In the genomic region with DNA sequence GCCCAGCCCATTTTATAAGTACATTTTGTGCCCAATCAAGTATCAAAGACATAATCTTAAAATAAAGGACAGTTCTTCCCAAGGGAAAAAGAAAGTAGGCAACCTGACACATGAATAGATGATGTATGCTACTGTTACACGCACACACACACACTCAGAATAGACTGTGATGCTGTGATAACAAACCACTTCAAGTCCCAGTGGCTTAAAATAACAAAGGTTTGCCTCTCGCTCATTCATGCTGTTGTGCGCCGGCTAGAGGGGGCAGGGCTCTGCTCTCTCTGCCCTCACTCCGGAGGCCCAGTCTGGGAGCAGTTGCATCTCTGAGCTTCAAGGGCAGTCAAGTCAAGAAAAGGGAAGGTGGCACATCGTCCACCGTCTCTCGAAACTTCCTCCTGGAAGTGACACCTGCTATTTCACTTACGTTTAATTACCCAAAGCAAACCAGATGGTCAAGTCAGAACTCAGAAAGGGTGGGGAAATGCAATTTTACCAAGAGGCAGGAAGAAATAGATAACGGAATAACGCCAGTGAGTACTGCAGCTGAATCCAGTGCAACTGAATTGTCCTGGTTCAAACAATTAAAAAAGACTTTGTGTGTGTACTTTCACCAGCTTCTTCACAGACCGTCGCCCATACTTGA, we compare ENCODE assay signal across 8 cellular contexts. TPM values are rescaled to one million over a fixed set of nuclear protein-coding genes. Genes with fewer than 3 reads are reported as not detected.
DNase-seq lines count a peak whose midpoint lies in the region; ATAC-seq and TF ChIP-seq lines count a peak whose summit lies in the region.

No MANE protein-coding gene starts in this region.

- H3K27me3 ChIP-seq in BE2C (no peaks in the 10 kb centered on the region), colonic mucosa (no peaks in the 10 kb centered on the region)
- no peaks in the 10 kb centered on the region for H3K27me3 ChIP-seq in CD4-positive, alpha-beta memory T cell (ENCODE audit: insufficient read depth, low read length)

- intact Hi-C loops in colonic mucosa (cut with DNase I): no loop called here
- intact Hi-C loops in CD4-positive, alpha-beta memory T cell (cut with micrococcal nuclease): no loop called here

- no peak overlapping the region for H3K4me3 ChIP-seq in BE2C (ENCODE audit: low read depth, low read length)
- H3K4me3 ChIP-seq in colonic mucosa: no peak overlapping the region
- H3K4me3 ChIP-seq in CD4-positive, alpha-beta memory T cell (ENCODE audit: low read length in 2 of 2): no peak overlapping the region

- no peaks in the 10 kb centered on the region for H3K9me3 Mint-ChIP-seq in natural killer cell treated with Interleukin-12 subunit alpha and Interleukin-12 subunit beta and Interleukin-15 and Interleukin-18, amount 100 ng/mL, for 72 hours
- no peaks in the 10 kb centered on the region for H3K9me3 Mint-ChIP-seq in CD4-positive, alpha-beta memory T cell

- CTCF ChIA-PET in CD4-positive, alpha-beta memory T cell (lab: Charles Lee; ENCODE audit: partially characterized antibody): interaction anchor here (0.6 to 1.8 kb wide), 2 partner anchors 20 to 28 kb away, joined by 3 to 8 read pairs; no protein-coding TSS in a partner anchor

- H3K9ac ChIP-seq in colonic mucosa (ENCODE audit: low read depth in 2 of 2, low read length in 2 of 2): no peak overlapping the region

- POLR2A ChIA-PET in CD4-positive, alpha-beta memory T cell (lab: Charles Lee; ENCODE audit: partially characterized antibody): no interaction called here

- peaks cover 14 to 16% of the 10 kb centered on the region in 2 donors for H3K4me1 Mint-ChIP-seq in natural killer cell treated with Interleukin-12 subunit alpha and Interleukin-12 subunit beta and Interleukin-15 and Interleukin-18, amount 100 ng/mL, for 72 hours (ENCODE audit: low read depth in 2 of 2)
- peaks cover 0 to 12% (median 5%) of the 10 kb centered on the region in 4 donors for H3K4me1 Mint-ChIP-seq in CD4-positive, alpha-beta memory T cell

- peak overlapping the region; percentile 42 for H3K27ac ChIP-seq in colonic mucosa
- H3K27ac ChIP-seq in CD4-positive, alpha-beta memory T cell (ENCODE audit: low read depth, low read length): no peak overlapping the region

- H3K27me3 Mint-ChIP-seq in natural killer cell treated with Interleukin-12 subunit alpha and Interleukin-12 subunit beta and Interleukin-15 and Interleukin-18, amount 100 ng/mL, for 72 hours: peaks cover 0 to 8% of the 10 kb centered on the region in 2 donors
- peaks cover 0 to 6% of the 10 kb centered on the region in 2 donors for H3K27me3 Mint-ChIP-seq in CD4-positive, alpha-beta memory T cell

- H3K4me3 Mint-ChIP-seq in natural killer cell treated with Interleukin-12 subunit alpha and Interleukin-12 subunit beta and Interleukin-15 and Interleukin-18, amount 100 ng/mL, for 72 hours: peak overlapping the region; percentile 62
- H3K4me3 Mint-ChIP-seq in CD4-positive, alpha-beta memory T cell: peak overlapping the region in 1 of 8 donors; percentile 5

- ATAC-seq in GM18873 (IDR thresholded peaks at IDR 0.05; ENCODE audit: low FRiP score, unreplicated experiment) (peak; percentile 93), HG03045 (IDR thresholded peaks at IDR 0.05; ENCODE audit: unreplicated experiment) (peak; percentile 78)
- peak; percentile 52 to 60 for ATAC-seq in natural killer cell treated with Interleukin-12 subunit alpha and Interleukin-12 subunit beta and Interleukin-15 and Interleukin-18, amount 100 ng/mL, for 72 hours

- no peak for TF ChIP-seq CTCF in BE2C (IDR thresholded peaks at IDR 0.05; ENCODE audit: low read depth, low read length)
- no peak for TF ChIP-seq CTCF in colonic mucosa (IDR thresholded peaks at IDR 0.05)

- no peaks in the 10 kb centered on the region for H3K36me3 Mint-ChIP-seq in natural killer cell treated with Interleukin-12 subunit alpha and Interleukin-12 subunit beta and Interleukin-15 and Interleukin-18, amount 100 ng/mL, for 72 hours
- peaks cover 0 to 5% of the 10 kb centered on the region in 2 donors for H3K36me3 Mint-ChIP-seq in CD4-positive, alpha-beta memory T cell

- peak overlapping the region in 1 of 2 donors; percentile 19 for H3K27ac Mint-ChIP-seq in natural killer cell treated with Interleukin-12 subunit alpha and Interleukin-12 subunit beta and Interleukin-15 and Interleukin-18, amount 100 ng/mL, for 72 hours
- peak overlapping the region in 3 of 7 donors; percentile 39 to 62 (median 51) for H3K27ac Mint-ChIP-seq in CD4-positive, alpha-beta memory T cell

- H3K4me1 ChIP-seq in BE2C (peaks cover 6% of the 10 kb centered on the region), colonic mucosa (no peaks in the 10 kb centered on the region)
- H3K4me1 ChIP-seq in CD4-positive, alpha-beta memory T cell (ENCODE audit: insufficient read depth, low read length): no peaks in the 10 kb centered on the region

- peak; percentile 37 for DNase-seq in BE2C
- peak; percentile 74 for DNase-seq in NCI-H69 (lab: John Stamatoyannopoulos, UW)
- no peak for DNase-seq in colonic mucosa
- DNase-seq in natural killer cell treated with Interleukin-12 subunit alpha and Interleukin-12 subunit beta and Interleukin-15 and Interleukin-18, amount 100 ng/mL, for 72 hours (ENCODE audit: low spot score): no peak
- no peak for DNase-seq in GOT3 (lab: John Stamatoyannopoulos, UW)
- DNase-seq in CD4-positive, alpha-beta memory T cell: no peak

- H3K36me3 ChIP-seq in BE2C: no peaks in the 10 kb centered on the region
- H3K36me3 ChIP-seq in colonic mucosa: no peaks in the 10 kb centered on the region
- no peaks in the 10 kb centered on the region for H3K36me3 ChIP-seq in CD4-positive, alpha-beta memory T cell (ENCODE audit: insufficient read depth, low read length)

- no peaks in the 10 kb centered on the region for H3K9me3 ChIP-seq in BE2C
- H3K9me3 ChIP-seq in colonic mucosa: no peaks in the 10 kb centered on the region
- no peaks in the 10 kb centered on the region for H3K9me3 ChIP-seq in CD4-positive, alpha-beta memory T cell (ENCODE audit: control insufficient read depth in 1 of 2, low read length in 2 of 2)

RNA-seq across cellular contexts. Expression of gene ANKRD33B, which starts 43.3 kb away (rescaled TPM):
- 1.9 TPM for polyA plus RNA-seq in BE2C (2012; ENCODE audit: insufficient read depth, insufficient read length, low read depth)
- total RNA-seq in colonic mucosa: under 1 TPM; 0.47 to 0.66 TPM
- 10 to 100 TPM; 10.9 to 18.9 TPM for total RNA-seq in natural killer cell treated with Interleukin-12 subunit alpha and Interleukin-12 subunit beta and Interleukin-15 and Interleukin-18, amount 100 ng/mL, for 72 hours
- 1 to 10 TPM; 2.0 to 2.3 TPM for total RNA-seq in CD4-positive, alpha-beta memory T cell
- under 1 TPM; 0.05 to 0.37 TPM for polyA plus RNA-seq in CD4-positive, alpha-beta memory T cell

Comparison
In these comparisons a context has a peak if more than half of its experiments do, and no peak if none do; other contexts are left out.
1. DNase-seq: peak in BE2C (single experiment) and NCI-H69 (single experiment); none in colonic mucosa (single experiment), natural killer cell treated with Interleukin-12 subunit alpha and Interleukin-12 subunit beta and Interleukin-15 and Interleukin-18, amount 100 ng/mL, for 72 hours (single experiment), GOT3 (single experiment) and CD4-positive, alpha-beta memory T cell (0 of 5).
2. Peak in every context shown above with its lines, with median percentiles within 50 percentile points of each other: ATAC-seq.